ENCODE assay signal across 14 cellular contexts in genomic region chr12:122700038-122700710, GRCh38. TPM values are rescaled to one million over a fixed set of nuclear protein-coding genes. Genes with fewer than 3 reads are reported as not detected.
DNase-seq lines count a peak whose midpoint lies in the region; ATAC-seq, FAIRE-seq and TF ChIP-seq lines count a peak whose summit lies in the region.
"Not testable (repeated sequence)": the region's sequence is repeated elsewhere in the genome, so short reads cannot be mapped to it uniquely, and the experiment has no call there.
"Had no signal": no experiment of that assay in that cellular context is flagged by ENCODE, and none has a peak within 500 bp of the region (broad histone marks: within the 10 kb centered on the region; RNA-seq: fewer than 3 reads in every experiment).

No MANE protein-coding gene starts in this region.

- WGBS in GM12878 (ENCODE audit: insufficient coverage, insufficient replicate concordance, low lambda C conversion rate, missing lambda C conversion rate) = 8% methylated on average over 2 of the region's 9 CpGs
- no CpG with 5 or more reads among the region's 9 CpGs for WGBS in H1 (ENCODE audit: extremely low coverage in 1 of 2, insufficient coverage in 1 of 2, insufficient read length in 1 of 2, insufficient replicate concordance in 2 of 2, low coverage in 1 of 2, low lambda C conversion rate in 2 of 2, missing lambda C conversion rate in 1 of 2), 2 experiments
- WGBS in right lobe of liver (ENCODE audit: insufficient coverage, low coverage, low lambda C conversion rate, missing lambda C conversion rate) = 80% methylated on average over 2 of the region's 9 CpGs
- 43% methylated on average over 1 of the region's 9 CpGs for WGBS in suprapubic skin

- in situ Hi-C loops in GM12878 (cut with MboI) = not testable (repeated sequence)

- ATAC-seq in GM12878 = peak; percentile 66
- ATAC-seq in foreskin keratinocyte = peak; percentile 83
- ATAC-seq in right lobe of liver = peak in 3 of 4 donors; percentile 36 to 58 (median 47)
- peak; percentile 92 for ATAC-seq in omental fat pad (ENCODE audit: low FRiP score)

- H3K27ac ChIP-seq in PC-9; GM12878 (ENCODE audit: control insufficient read depth, insufficient read depth); H1 (ENCODE audit: low read depth, low read length); right lobe of liver: not testable (repeated sequence)
- peak overlapping the region; percentile 99 for H3K27ac ChIP-seq in foreskin keratinocyte
- peak overlapping the region; percentile 59 for H3K27ac ChIP-seq in suprapubic skin

- peaks cover 24% of the 10 kb centered on the region for H3F3A ChIP-seq in PC-9 (ENCODE audit: insufficient read depth, low read depth)

- not testable (repeated sequence) for H2AK5ac ChIP-seq in H1 (ENCODE audit: low read depth, low read length)

- TF ChIP-seq POLR2A in GM12891 (IDR thresholded peaks at IDR 0.05; ENCODE audit: low read depth, low read length); GM12878 (IDR thresholded peaks at IDR 0.05; ENCODE audit: low read depth, low read length); H1 (IDR thresholded peaks at IDR 0.05; ENCODE audit: control extremely low read depth in 1 of 2, low read depth in 2 of 2, low read length in 2 of 2); right lobe of liver (IDR thresholded peaks at IDR 0.05); suprapubic skin (IDR thresholded peaks at IDR 0.05): not testable (repeated sequence)

- not testable (repeated sequence) for H2AFZ ChIP-seq in PC-9; GM12878 (ENCODE audit: control insufficient read depth, low read depth, low read length); H1 (ENCODE audit: low read length)

- not testable (repeated sequence) for DNase-seq in GM12891 (ENCODE audit: insufficient read length, low spot score); PC-9; GM12878 (ENCODE audit: low read depth, low spot score); H1 (ENCODE audit: low read depth in 1 of 2, low spot score in 2 of 2); foreskin keratinocyte; right lobe of liver; omental fat pad (ENCODE audit: low spot score); suprapubic skin (ENCODE audit: low spot score in 2 of 2)

- intact Hi-C loops in PC-9 (cut with micrococcal nuclease; ENCODE audit: unreplicated experiment); GM12878 (cut with micrococcal nuclease; ENCODE audit: unreplicated experiment); right lobe of liver (cut with DNase I): not testable (repeated sequence)

- TF ChIP-seq CTCF in PC-9 (conservative IDR thresholded peaks at IDR 0.05); GM12878 (IDR thresholded peaks at IDR 0.05 in 2 of 3, conservative IDR thresholded peaks at IDR 0.05 in 1 of 3; ENCODE audit: control insufficient read depth in 2 of 3, extremely low read depth in 1 of 3, insufficient read depth in 1 of 3, low read depth in 3 of 3, low read length in 3 of 3); H1 (IDR thresholded peaks at IDR 0.05; ENCODE audit: control extremely low read depth in 1 of 3, insufficient read depth in 1 of 3, low read depth in 1 of 3, low read length in 3 of 3); foreskin keratinocyte (conservative IDR thresholded peaks at IDR 0.05); right lobe of liver (IDR thresholded peaks at IDR 0.05); omental fat pad (IDR thresholded peaks at IDR 0.05); suprapubic skin (IDR thresholded peaks at IDR 0.05): not testable (repeated sequence)

- not testable (repeated sequence) for H3K79me1 ChIP-seq in H1 (ENCODE audit: low read depth, low read length)

- CTCF ChIA-PET in PC-9 (lab: Charles Lee); GM12878 (lab: Yijun Ruan, JAX); H1 (lab: Charles Lee; ENCODE audit: partially characterized antibody): not testable (repeated sequence)

- H3K27me3 ChIP-seq in PC-9 (ENCODE audit: insufficient read depth, low read depth); GM12878 (replicated peaks in 1 of 2; ENCODE audit: control insufficient read depth in 2 of 2, insufficient read depth in 2 of 2, low read length in 1 of 2); H1 (replicated peaks in 1 of 4; ENCODE audit: control insufficient read depth in 3 of 4, extremely low read depth in 1 of 4, insufficient read depth in 3 of 4, low read length in 3 of 4); foreskin keratinocyte; right lobe of liver; suprapubic skin: not testable (repeated sequence)

- not testable (repeated sequence) for TF ChIP-seq EP300 in GM12878 (IDR thresholded peaks at IDR 0.05; ENCODE audit: borderline replicate concordance in 1 of 2, control insufficient read depth in 1 of 2, low read depth in 2 of 2, low read length in 2 of 2); H1 (IDR thresholded peaks at IDR 0.05; ENCODE audit: borderline replicate concordance in 1 of 2, low read depth in 2 of 2, low read length in 2 of 2); suprapubic skin (IDR thresholded peaks at IDR 0.05)

- not testable (repeated sequence) for H4K91ac ChIP-seq in H1 (replicated peaks; ENCODE audit: insufficient read length, low read length)

- POLR2A ChIA-PET in PC-9 (lab: Charles Lee; ENCODE audit: unreplicated experiment); GM12878 (lab: Charles Lee); H1 (lab: Charles Lee; ENCODE audit: partially characterized antibody): not testable (repeated sequence)

- not testable (repeated sequence) for H3K56ac ChIP-seq in H1 (replicated peaks; ENCODE audit: insufficient read length, low read depth, low read length)

- H3K4me1 ChIP-seq in PC-9 (replicated peaks; ENCODE audit: insufficient read depth) = peaks cover 49% of the 10 kb centered on the region
- H3K4me1 ChIP-seq in GM12878 (ENCODE audit: control insufficient read depth, insufficient read depth, low read length); H1 (replicated peaks in 1 of 4; ENCODE audit: control insufficient read depth in 3 of 4, insufficient read depth in 4 of 4, low read length in 3 of 4); right lobe of liver: not testable (repeated sequence)
- peaks cover 28% of the 10 kb centered on the region for H3K4me1 ChIP-seq in foreskin keratinocyte
- peaks cover 12% of the 10 kb centered on the region for H3K4me1 ChIP-seq in suprapubic skin

- not testable (repeated sequence) for H3K23ac ChIP-seq in H1 (ENCODE audit: insufficient read length)

- H3K36me3 ChIP-seq in PC-9 (ENCODE audit: low read depth); GM12878 (ENCODE audit: control insufficient read depth in 2 of 2, insufficient read depth in 2 of 2, low read length in 1 of 2); H1 (ENCODE audit: control insufficient read depth in 2 of 4, insufficient read depth in 4 of 4, low read length in 3 of 4); right lobe of liver; suprapubic skin: not testable (repeated sequence)

- H3K23me2 ChIP-seq in H1 (ENCODE audit: low read depth, low read length) = not testable (repeated sequence)

- not testable (repeated sequence) for H3K14ac ChIP-seq in H1 (ENCODE audit: insufficient read length)

- SMC1A ChIA-PET in GM12878 (lab: Charles Lee; ENCODE audit: uncharacterized antibody, unreplicated experiment) = not testable (repeated sequence)

- H4K8ac ChIP-seq in H1 (ENCODE audit: extremely low read depth, insufficient read depth, low read length) = not testable (repeated sequence)

- not testable (repeated sequence) for H3K18ac ChIP-seq in H1 (ENCODE audit: extremely low read depth, low read length)

- RAD21 ChIA-PET in GM12878 (lab: Charles Lee; ENCODE audit: unreplicated experiment) = not testable (repeated sequence)

- not testable (repeated sequence) for H4K5ac ChIP-seq in H1 (ENCODE audit: insufficient read length, low read depth, low read length)

- not testable (repeated sequence) for H2BK12ac ChIP-seq in H1 (ENCODE audit: low read depth, low read length)

- H3K79me2 ChIP-seq in PC-9 (ENCODE audit: low read depth) = peaks cover 22% of the 10 kb centered on the region
- not testable (repeated sequence) for H3K79me2 ChIP-seq in GM12878 (ENCODE audit: control insufficient read depth, insufficient read depth, low read length); H1 (ENCODE audit: control insufficient read depth in 1 of 2, insufficient read depth in 2 of 2, low read length in 2 of 2)

- peak overlapping the region; percentile 36; the same call in 1 of the 2 replicates for H3K4me2 ChIP-seq in PC-9
- H3K4me2 ChIP-seq in GM12878 (ENCODE audit: control insufficient read depth, insufficient read depth); H1 (ENCODE audit: insufficient read depth in 1 of 2, low read depth in 2 of 2, low read length in 2 of 2): not testable (repeated sequence)

- not testable (repeated sequence) for H3K4ac ChIP-seq in H1 (replicated peaks; ENCODE audit: insufficient read length, low read depth, low read length)

- not testable (repeated sequence) for H3K9me3 ChIP-seq in PC-9 (ENCODE audit: insufficient read depth, low read depth); GM12878 (replicated peaks; ENCODE audit: control insufficient read depth, insufficient read depth, low read length); H1 (ENCODE audit: insufficient read depth in 2 of 2, low read depth in 1 of 2, low read length in 1 of 2); right lobe of liver; suprapubic skin

- BruUV-seq in PC-9 (replicated peaks; lab: Mats Ljungman, UMichigan); GM12878 (replicated peaks; lab: Mats Ljungman, UMichigan): not testable (repeated sequence)

- TF ChIP-seq RAD21 in GM12878 (IDR thresholded peaks at IDR 0.05; ENCODE audit: insufficient read depth, low read depth, low read length); H1 (IDR thresholded peaks at IDR 0.05 in 1 of 2, conservative IDR thresholded peaks at IDR 0.05 in 1 of 2; ENCODE audit: low read depth in 2 of 2, low read length in 2 of 2): not testable (repeated sequence)

- not testable (repeated sequence) for H3K9me2 ChIP-seq in PC-9 (ENCODE audit: insufficient read depth)

- not testable (repeated sequence) for H2BK120ac ChIP-seq in H1 (replicated peaks; ENCODE audit: low read depth, low read length)

- not testable (repeated sequence) for H3K9ac ChIP-seq in GM12878 (ENCODE audit: control insufficient read depth, insufficient read depth, low read length); H1 (replicated peaks in 1 of 4; ENCODE audit: extremely low read depth in 1 of 4, low read depth in 3 of 4, low read length in 3 of 4)

- FAIRE-seq in GM12891 (lab: Jason Lieb, UNC) = peak; percentile 33
- FAIRE-seq in GM12878 (lab: Jason Lieb, UNC) = peak; percentile 27
- FAIRE-seq in H1 (lab: Jason Lieb, UNC) = peak; percentile 39

- not testable (repeated sequence) for H3K4me3 ChIP-seq in PC-9; GM12878; H1 (ENCODE audit: extremely low read depth in 1 of 4, insufficient read depth in 2 of 4, low read depth in 3 of 4, low read length in 4 of 4); right lobe of liver
- H3K4me3 ChIP-seq in suprapubic skin = peak overlapping the region; percentile 16

- not testable (repeated sequence) for H2BK5ac ChIP-seq in H1 (ENCODE audit: low read depth, low read length)

- H4K20me1 ChIP-seq in PC-9 (ENCODE audit: insufficient read depth); GM12878 (ENCODE audit: control insufficient read depth, insufficient read depth); H1 (replicated peaks in 1 of 2; ENCODE audit: control insufficient read depth in 1 of 2, insufficient read depth in 2 of 2, low read length in 2 of 2): not testable (repeated sequence)

- not testable (repeated sequence) for H2BK20ac ChIP-seq in H1 (ENCODE audit: low read length)

- H2BK15ac ChIP-seq in H1 (ENCODE audit: low read length) = not testable (repeated sequence)

RNA-seq across cellular contexts. Expression of gene HCAR2, which starts 3.0 kb away (rescaled TPM):
- 0.13 TPM for polyA plus RNA-seq in GM12891 (2012; ENCODE audit: low read depth, missing spikeins)
- total RNA-seq in PC-9 (2021) = 2.0 and 2.6 TPM in 2 replicates
- 0.25 and 0.39 TPM in 2 replicates for total RNA-seq in GM12878 (2013; cell fraction: nucleolus; rRNA removed)
- 0.22 and 0.34 TPM in 2 replicates for total RNA-seq in GM12878 (2014; rRNA removed)
- total RNA-seq in GM12878 (2014; rRNA removed; fragmentation: Illumina TruSeq; extraction: Trizol) = 0.22 and 0.37 TPM in 2 replicates
- 0.13 and 0.28 TPM in 2 replicates for total RNA-seq in GM12878 (2021)
- not detected for polyA plus RNA-seq in GM12878 (2011; ENCODE audit: low read depth)
- 0.16 and 0.19 TPM in 2 replicates for polyA plus RNA-seq in GM12878 (2011; rRNA removed)
- polyA plus RNA-seq in GM12878 (2011; cell fraction: cytosol; rRNA removed) = 0.18 and 0.27 TPM in 2 replicates
- 0.19 and 0.25 TPM in 2 replicates for polyA plus RNA-seq in GM12878 (2011; cell fraction: nucleus; rRNA removed)
- polyA plus RNA-seq in GM12878 (2012) = 0.32 and 0.37 TPM in 2 replicates
- 0.25 and 0.93 TPM in 2 replicates for polyA plus RNA-seq in GM12878 (2014; fragmentation: Illumina TruSeq; extraction: Trizol)
- polyA plus RNA-seq in GM12878 (2014; fragmentation: Nextera tagmentation; extraction: Ambion mirVana) = under 1 TPM; 0.37 to 0.66 TPM
- 0.18 and 0.58 TPM in 2 replicates for polyA plus RNA-seq in GM12878 (2014; rRNA removed)
- polyA plus RNA-seq in GM12878 (2016; fragmentation: Nextera tagmentation; extraction: Ambion mirVana) = under 1 TPM; 0.43 to 0.48 TPM
- 0.26 and 0.59 TPM in 2 replicates for polyA minus RNA-seq in GM12878 (2011; rRNA and poly(A)+ RNA removed)
- polyA minus RNA-seq in GM12878 (2011; cell fraction: cytosol; rRNA and poly(A)+ RNA removed) = not detected in 2 replicates
- 0.12 and 0.29 TPM in 2 replicates for polyA minus RNA-seq in GM12878 (2011; cell fraction: nucleus; rRNA and poly(A)+ RNA removed)
- total RNA-seq in H1 (2021; fragmentation: NEBNext Ultra II Directional; extraction: Animal tissue kit (Norgen Biotek cat#: 25700)) = not detected in 2 replicates
- not detected in 2 replicates for polyA plus RNA-seq in H1 (2011; rRNA removed)
- polyA plus RNA-seq in H1 (2011; cell fraction: cytosol; rRNA removed) = not detected
- not detected for polyA plus RNA-seq in H1 (2011; cell fraction: nucleus; rRNA removed)
- polyA plus RNA-seq in H1 (2012, experiment 1 of 2) = not detected in 4 replicates
- polyA plus RNA-seq in H1 (2012, experiment 2 of 2) = not detected
- not detected for polyA plus RNA-seq in H1 (2013, experiment 1 of 2)
- not detected for polyA plus RNA-seq in H1 (2013, experiment 2 of 2)
- not detected in 2 replicates for polyA minus RNA-seq in H1 (2011; rRNA and poly(A)+ RNA removed)
- polyA minus RNA-seq in H1 (2011; cell fraction: cytosol; rRNA and poly(A)+ RNA removed) = not detected
- not detected for polyA minus RNA-seq in H1 (2011; cell fraction: nucleus; rRNA and poly(A)+ RNA removed)
- total RNA-seq in foreskin keratinocyte = 2.2 TPM in 2 replicates
- 2.1 and 2.3 TPM in 2 replicates for polyA plus RNA-seq in foreskin keratinocyte
- total RNA-seq in right lobe of liver = 1 to 10 TPM in 1 of 6 experiments, under 1 TPM in 3, not detected in 2; 0.14 to 4.5 (median 0.41) TPM
- total RNA-seq in omental fat pad = 10 to 100 TPM in 3 of 4 donors, 1 to 10 TPM in 1; 5.5 to 68.7 (median 19.2) TPM
- total RNA-seq in suprapubic skin = 10 to 100 TPM; 13.8 to 25.8 (median 21.5) TPM
- total RNA-seq: A172; B cell; CD4-positive, alpha-beta memory T cell; G401; HFFc6; HT1080 had no signal
- polyA plus RNA-seq: CD4-positive, alpha-beta memory T cell had no signal

RNA-seq across cellular contexts. Expression of gene HCAR3, which starts 16.4 kb away (rescaled TPM):
- 0.58 TPM for polyA plus RNA-seq in GM12891 (2012; ENCODE audit: low read depth, missing spikeins)
- total RNA-seq in PC-9 (2021) (0.38 and 0.44 TPM in 2 replicates), GM12878 (2014; rRNA removed) (1.0 and 1.2 TPM in 2 replicates), GM12878 (2014; rRNA removed; fragmentation: Illumina TruSeq; extraction: Trizol) (2.0 and 2.4 TPM in 2 replicates), GM12878 (2021) (1.9 and 2.2 TPM in 2 replicates), foreskin keratinocyte (0.92 and 1.2 TPM in 2 replicates), right lobe of liver (1 to 10 TPM in 1 of 6 experiments, under 1 TPM in 3, not detected in 2; 0.11 to 4.2 (median 0.36) TPM), omental fat pad (10 to 100 TPM in 1 of 4 donors, 1 to 10 TPM in 3; 1.8 to 23.1 (median 3.5) TPM), suprapubic skin (10 to 100 TPM in 3 of 4 donors, 1 to 10 TPM in 1; 5.3 to 19.1 (median 14.3) TPM)
- total RNA-seq in GM12878 (2013; cell fraction: nucleolus; rRNA removed) = 1.2 and 1.3 TPM in 2 replicates
- polyA plus RNA-seq in GM12878 (2011; ENCODE audit: low read depth) = 0.79 TPM
- polyA plus RNA-seq in GM12878 (2011; rRNA removed) (0.50 and 0.57 TPM in 2 replicates), GM12878 (2014; fragmentation: Illumina TruSeq; extraction: Trizol) (2.4 and 3.1 TPM in 2 replicates), GM12878 (2014; fragmentation: Nextera tagmentation; extraction: Ambion mirVana) (1 to 10 TPM; 2.2 to 3.0 TPM), GM12878 (2014; rRNA removed) (1.5 and 2.4 TPM in 2 replicates), GM12878 (2016; fragmentation: Nextera tagmentation; extraction: Ambion mirVana) (1 to 10 TPM; 1.6 to 2.2 TPM), H1 (2011; rRNA removed) (not detected in 2 replicates), foreskin keratinocyte (0.85 and 1.2 TPM in 2 replicates)
- polyA plus RNA-seq in GM12878 (2011; cell fraction: cytosol; rRNA removed) = 0.61 and 0.69 TPM in 2 replicates
- polyA plus RNA-seq in GM12878 (2011; cell fraction: nucleus; rRNA removed) = 0.32 and 0.46 TPM in 2 replicates
- 1.4 and 1.6 TPM in 2 replicates for polyA plus RNA-seq in GM12878 (2012)
- polyA minus RNA-seq in GM12878 (2011; rRNA and poly(A)+ RNA removed) = 1.2 and 1.5 TPM in 2 replicates
- not detected in 2 replicates for polyA minus RNA-seq in GM12878 (2011; cell fraction: cytosol; rRNA and poly(A)+ RNA removed)
- polyA minus RNA-seq in GM12878 (2011; cell fraction: nucleus; rRNA and poly(A)+ RNA removed) = 0.60 and 1.1 TPM in 2 replicates
- not detected in 2 replicates for total RNA-seq in H1 (2021; fragmentation: NEBNext Ultra II Directional; extraction: Animal tissue kit (Norgen Biotek cat#: 25700))
- polyA plus RNA-seq in H1 (2011; cell fraction: cytosol; rRNA removed) = not detected
- not detected for polyA plus RNA-seq in H1 (2011; cell fraction: nucleus; rRNA removed)
- polyA plus RNA-seq in H1 (2012, experiment 1 of 2) = not detected in 4 replicates
- not detected for polyA plus RNA-seq in H1 (2012, experiment 2 of 2)
- not detected for polyA plus RNA-seq in H1 (2013, experiment 1 of 2)
- 0.02 TPM for polyA plus RNA-seq in H1 (2013, experiment 2 of 2)
- polyA minus RNA-seq in H1 (2011; rRNA and poly(A)+ RNA removed) = not detected in 2 replicates
- polyA minus RNA-seq in H1 (2011; cell fraction: cytosol; rRNA and poly(A)+ RNA removed) = not detected
- not detected for polyA minus RNA-seq in H1 (2011; cell fraction: nucleus; rRNA and poly(A)+ RNA removed)
- total RNA-seq: A172; CD4-positive, alpha-beta memory T cell; G401; HFFc6; HT1080 had no signal
- polyA plus RNA-seq: CD4-positive, alpha-beta memory T cell had no signal

RNA-seq across cellular contexts. Expression of gene HCAR1, which starts 30.5 kb away (rescaled TPM):
- polyA plus RNA-seq in GM12891 (2012; ENCODE audit: low read depth, missing spikeins) = 0.54 TPM
- total RNA-seq in PC-9 (2021) = 4.2 and 5.2 TPM in 2 replicates
- 0.06 TPM in 1 of 2 replicates, not detected in the other for total RNA-seq in GM12878 (2013; cell fraction: nucleolus; rRNA removed)
- total RNA-seq in GM12878 (2014; rRNA removed) = under 0.01 TPM in 1 of 2 replicates, not detected in the other
- total RNA-seq in GM12878 (2014; rRNA removed; fragmentation: Illumina TruSeq; extraction: Trizol) = 0.04 and 0.05 TPM in 2 replicates
- 0.05 TPM in 2 replicates for total RNA-seq in GM12878 (2021)
- polyA plus RNA-seq in GM12878 (2011; ENCODE audit: low read depth) = not detected
- not detected in 2 replicates for polyA plus RNA-seq in GM12878 (2011; rRNA removed)
- not detected in 2 replicates for polyA plus RNA-seq in GM12878 (2011; cell fraction: cytosol; rRNA removed)
- not detected in 2 replicates for polyA plus RNA-seq in GM12878 (2011; cell fraction: nucleus; rRNA removed)
- 0.03 TPM in 1 of 2 replicates, not detected in the other for polyA plus RNA-seq in GM12878 (2012)
- 0.01 and 0.03 TPM in 2 replicates for polyA plus RNA-seq in GM12878 (2014; fragmentation: Illumina TruSeq; extraction: Trizol)
- not detected for polyA plus RNA-seq in GM12878 (2014; fragmentation: Nextera tagmentation; extraction: Ambion mirVana)
- 0.06 TPM in 1 of 2 replicates, not detected in the other for polyA plus RNA-seq in GM12878 (2014; rRNA removed)
- polyA plus RNA-seq in GM12878 (2016; fragmentation: Nextera tagmentation; extraction: Ambion mirVana) = not detected
- not detected in 2 replicates for polyA minus RNA-seq in GM12878 (2011; rRNA and poly(A)+ RNA removed)
- not detected in 2 replicates for polyA minus RNA-seq in GM12878 (2011; cell fraction: cytosol; rRNA and poly(A)+ RNA removed)
- polyA minus RNA-seq in GM12878 (2011; cell fraction: nucleus; rRNA and poly(A)+ RNA removed) = not detected in 2 replicates
- not detected in 2 replicates for total RNA-seq in H1 (2021; fragmentation: NEBNext Ultra II Directional; extraction: Animal tissue kit (Norgen Biotek cat#: 25700))
- polyA plus RNA-seq in H1 (2011; rRNA removed) = 0.02 TPM in 1 of 2 replicates, not detected in the other
- polyA plus RNA-seq in H1 (2011; cell fraction: cytosol; rRNA removed) = 0.04 TPM
- 0.04 TPM for polyA plus RNA-seq in H1 (2011; cell fraction: nucleus; rRNA removed)
- not detected in 4 replicates for polyA plus RNA-seq in H1 (2012, experiment 1 of 2)
- polyA plus RNA-seq in H1 (2012, experiment 2 of 2) = 0.04 TPM
- polyA plus RNA-seq in H1 (2013, experiment 1 of 2) = 0.04 TPM
- polyA plus RNA-seq in H1 (2013, experiment 2 of 2) = 0.09 TPM
- polyA minus RNA-seq in H1 (2011; rRNA and poly(A)+ RNA removed) = 0.05 TPM in 1 of 2 replicates, not detected in the other
- polyA minus RNA-seq in H1 (2011; cell fraction: cytosol; rRNA and poly(A)+ RNA removed) = not detected
- polyA minus RNA-seq in H1 (2011; cell fraction: nucleus; rRNA and poly(A)+ RNA removed) = not detected
- 0.10 TPM in 1 of 2 replicates, not detected in the other for total RNA-seq in foreskin keratinocyte
- polyA plus RNA-seq in foreskin keratinocyte = 0.01 TPM in 1 of 2 replicates, not detected in the other
- not detected for total RNA-seq in right lobe of liver
- 10 to 100 TPM in 2 of 4 donors, 1 to 10 TPM in 2; 4.2 to 17.3 (median 9.9) TPM for total RNA-seq in omental fat pad
- under 1 TPM; 0.10 to 0.89 (median 0.29) TPM for total RNA-seq in suprapubic skin
- total RNA-seq: A172, B cell, G401, HFFc6 had no signal
- polyA plus RNA-seq: CD4-positive, alpha-beta memory T cell had no signal

RNA-seq across cellular contexts. Expression of gene DENR, which starts 52.5 kb away (rescaled TPM):
- 39.3 TPM for polyA plus RNA-seq in GM12891 (2012; ENCODE audit: low read depth, missing spikeins)
- 53.0 and 66.6 TPM in 2 replicates for total RNA-seq in PC-9 (2021)
- 71.4 and 71.6 TPM in 2 replicates for total RNA-seq in GM12878 (2013; cell fraction: nucleolus; rRNA removed)
- 46.7 and 51.8 TPM in 2 replicates for total RNA-seq in GM12878 (2014; rRNA removed)
- total RNA-seq in GM12878 (2014; rRNA removed; fragmentation: Illumina TruSeq; extraction: Trizol) = 60.4 and 61.4 TPM in 2 replicates
- total RNA-seq in GM12878 (2021) = 52.0 and 54.3 TPM in 2 replicates
- 19.8 TPM for polyA plus RNA-seq in GM12878 (2011; ENCODE audit: low read depth)
- polyA plus RNA-seq in GM12878 (2011; rRNA removed) = 55.6 and 96.0 TPM in 2 replicates
- polyA plus RNA-seq in GM12878 (2011; cell fraction: cytosol; rRNA removed) = 28.4 and 28.7 TPM in 2 replicates
- 16.5 and 26.0 TPM in 2 replicates for polyA plus RNA-seq in GM12878 (2011; cell fraction: nucleus; rRNA removed)
- 37.3 and 39.8 TPM in 2 replicates for polyA plus RNA-seq in GM12878 (2012)
- polyA plus RNA-seq in GM12878 (2014; fragmentation: Illumina TruSeq; extraction: Trizol) = 67.8 and 74.6 TPM in 2 replicates
- polyA plus RNA-seq in GM12878 (2014; fragmentation: Nextera tagmentation; extraction: Ambion mirVana) = 10 to 100 TPM; 29.4 to 44.5 TPM
- 50.9 and 61.1 TPM in 2 replicates for polyA plus RNA-seq in GM12878 (2014; rRNA removed)
- polyA plus RNA-seq in GM12878 (2016; fragmentation: Nextera tagmentation; extraction: Ambion mirVana) = 10 to 100 TPM; 94.2 to 97.7 TPM
- 20.5 and 20.7 TPM in 2 replicates for polyA minus RNA-seq in GM12878 (2011; rRNA and poly(A)+ RNA removed)
- polyA minus RNA-seq in GM12878 (2011; cell fraction: cytosol; rRNA and poly(A)+ RNA removed) = 9.4 and 11.6 TPM in 2 replicates
- polyA minus RNA-seq in GM12878 (2011; cell fraction: nucleus; rRNA and poly(A)+ RNA removed) = 16.1 and 22.9 TPM in 2 replicates
- 78.1 and 84.0 TPM in 2 replicates for total RNA-seq in H1 (2021; fragmentation: NEBNext Ultra II Directional; extraction: Animal tissue kit (Norgen Biotek cat#: 25700))
- polyA plus RNA-seq in H1 (2011; rRNA removed) = 26.9 and 29.5 TPM in 2 replicates
- polyA plus RNA-seq in H1 (2011; cell fraction: cytosol; rRNA removed) = 41.8 TPM
- polyA plus RNA-seq in H1 (2011; cell fraction: nucleus; rRNA removed) = 14.9 TPM
- 32.7 to 70.1 TPM (median 36.1 TPM) in 4 replicates for polyA plus RNA-seq in H1 (2012, experiment 1 of 2)
- polyA plus RNA-seq in H1 (2012, experiment 2 of 2) = 9.9 TPM
- 55.9 TPM for polyA plus RNA-seq in H1 (2013, experiment 1 of 2)
- polyA plus RNA-seq in H1 (2013, experiment 2 of 2) = 54.2 TPM
- polyA minus RNA-seq in H1 (2011; rRNA and poly(A)+ RNA removed) = 12.1 and 12.2 TPM in 2 replicates
- polyA minus RNA-seq in H1 (2011; cell fraction: cytosol; rRNA and poly(A)+ RNA removed) = 17.8 TPM
- 28.7 TPM for polyA minus RNA-seq in H1 (2011; cell fraction: nucleus; rRNA and poly(A)+ RNA removed)
- total RNA-seq in foreskin keratinocyte = 57.7 and 64.4 TPM in 2 replicates
- 36.9 and 45.0 TPM in 2 replicates for polyA plus RNA-seq in foreskin keratinocyte
- total RNA-seq in right lobe of liver = 10 to 100 TPM; 11.3 to 18.2 (median 14.5) TPM
- 10 to 100 TPM; 18.2 to 26.5 (median 22.2) TPM for total RNA-seq in omental fat pad
- 10 to 100 TPM; 18.5 to 37.1 (median 20.5) TPM for total RNA-seq in suprapubic skin
